In genomic region chr10:126913316-126913715, GRCh38 we compare ENCODE assay signal across 20 cellular contexts.
"Had no signal": no experiment of that assay in that cellular context is flagged by ENCODE, and none has a peak within 500 bp of the region (broad histone marks: within the 10 kb centered on the region; RNA-seq: fewer than 3 reads in every experiment).

No MANE protein-coding gene starts in this region.

- H2AFZ ChIP-seq: parathyroid adenoma had no signal

- H3K9me3 ChIP-seq: esophagus muscularis mucosa, left ventricle myocardium inferior, lower lobe of right lung, sigmoid colon, suprapubic skin, tibial artery, upper lobe of right lung, vagina had no signal

- H3K9ac ChIP-seq: parathyroid adenoma had no signal

- H3K27me3 Mint-ChIP-seq: memory B cell, naive B cell had no signal

- H3K4me3 ChIP-seq: esophagus muscularis mucosa, left ventricle myocardium inferior, lower lobe of right lung, sigmoid colon, skin epidermis, suprapubic skin, tibial artery, upper lobe of right lung, vagina had no signal

- H3K36me3 Mint-ChIP-seq: memory B cell, naive B cell had no signal

- H3K9me3 Mint-ChIP-seq: nephron had no signal

- DNase-seq: effector memory CD4-positive, alpha-beta T cell; foreskin keratinocyte; kidney; left cardiac atrium; left ventricle myocardium inferior; lower lobe of right lung; naive B cell; sigmoid colon; stimulated activated CD4-positive, alpha-beta T cell treated with anti-CD3 and anti-CD28 coated beads, Interleukin-12 subunit alpha, Interleukin-12 subunit beta, amount 100 ng/mL, for 4 hours; stimulated activated naive CD4-positive, alpha-beta T cell treated with Interleukin-2 at 50 U/mL for 16 hours; upper lobe of right lung had no signal

- H3K4me3 Mint-ChIP-seq: memory B cell, naive B cell, nephron had no signal

- H3K4me1 Mint-ChIP-seq: memory B cell, naive B cell had no signal

- H3K27me3 ChIP-seq: esophagus muscularis mucosa, foreskin keratinocyte, sigmoid colon, suprapubic skin, tibial artery, upper lobe of right lung, vagina had no signal

- H3K27ac ChIP-seq: epithelial cell of prostate, esophagus muscularis mucosa, foreskin keratinocyte, left ventricle myocardium inferior, lower lobe of right lung, parathyroid adenoma, sigmoid colon, skin epidermis, suprapubic skin, tibial artery, upper lobe of right lung, vagina had no signal

- H3K36me3 ChIP-seq: esophagus muscularis mucosa, left ventricle myocardium inferior, lower lobe of right lung, sigmoid colon, suprapubic skin, upper lobe of right lung, vagina had no signal

- H3K4me1 ChIP-seq: parathyroid adenoma had no signal

- H3K27ac Mint-ChIP-seq: memory B cell, naive B cell, nephron had no signal
